In the genomic region with DNA sequence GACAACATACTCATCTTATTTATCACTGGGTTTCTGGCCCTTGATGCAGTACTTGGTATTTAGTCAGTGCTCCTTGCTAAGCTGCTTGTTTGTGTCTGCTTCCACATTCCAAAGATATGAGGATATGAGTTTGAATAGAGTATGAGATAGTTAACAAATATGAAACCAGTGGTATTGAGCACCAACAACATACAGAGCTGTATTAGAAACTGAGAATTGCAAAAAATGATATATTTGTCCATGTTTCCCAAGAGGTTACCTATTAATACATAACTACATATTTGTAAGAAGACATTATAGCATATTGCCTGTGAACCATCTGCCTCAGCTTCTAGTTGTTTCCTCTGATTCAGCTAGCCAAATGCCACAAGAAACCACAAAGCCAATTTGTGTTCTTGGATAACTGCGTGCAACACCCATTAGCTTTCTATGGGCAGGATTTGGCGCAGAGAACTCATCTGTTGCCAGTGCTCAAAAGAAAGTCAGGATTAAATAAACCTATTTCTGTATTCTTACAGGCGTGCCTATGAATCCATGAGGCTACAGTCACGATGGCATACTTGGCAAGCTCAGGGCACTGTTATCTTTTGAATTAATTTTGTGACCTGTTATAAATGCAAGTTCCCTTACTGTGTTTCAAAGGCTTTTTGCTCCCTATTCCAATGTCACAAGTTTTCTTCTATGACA, we compare ENCODE assay signal across 10 cellular contexts.
DNase-seq lines count a peak whose midpoint lies in the region; ATAC-seq and TF ChIP-seq lines count a peak whose summit lies in the region.
"Had no signal": no experiment of that assay in that cellular context is flagged by ENCODE, and none has a peak within 500 bp of the region (broad histone marks: within the 10 kb centered on the region; RNA-seq: fewer than 3 reads in every experiment).

No MANE protein-coding gene starts in this region.

- peaks cover 10% of the 10 kb centered on the region for H3K4me1 Mint-ChIP-seq in stimulated activated memory B cell treated with anti-CD40 and anti-IgM and Interleukin-4, amounts not matched to agents 10 μg/mL and 1 μg/mL and 100 μg/mL, for 72 hours
- peaks cover 26% of the 10 kb centered on the region for H3K4me1 Mint-ChIP-seq in activated CD4-positive, alpha-beta memory T cell treated with anti-CD3 and anti-CD28 coated beads, Interleukin-2, amount 10 ng/mL, durations not matched to agents 7 days and 5 days

- H3K4me3 Mint-ChIP-seq in stimulated activated memory B cell treated with anti-CD40 and anti-IgM and Interleukin-4, amounts not matched to agents 10 μg/mL and 1 μg/mL and 100 μg/mL, for 72 hours: no peak overlapping the region
- no peak overlapping the region for H3K4me3 Mint-ChIP-seq in activated CD4-positive, alpha-beta memory T cell treated with anti-CD3 and anti-CD28 coated beads, Interleukin-2, amount 10 ng/mL, durations not matched to agents 7 days and 5 days

- peaks cover 26% of the 10 kb centered on the region for H3K4me1 ChIP-seq in RWPE2 (ENCODE audit: insufficient read depth, poor library complexity, severe bottlenecking)

- no peaks in the 10 kb centered on the region for H3K36me3 ChIP-seq in RWPE2 (ENCODE audit: low read depth)

- intact Hi-C loops in sciatic nerve (cut with DNase I): no loop called here

- TF ChIP-seq CTCF in RWPE2 (IDR thresholded peaks at IDR 0.05; ENCODE audit: poor library complexity, severe bottlenecking) (no peak), fibroblast of the aortic adventitia (IDR thresholded peaks at IDR 0.05; ENCODE audit: insufficient read depth, low read length) (no peak)

- H3K27ac Mint-ChIP-seq in stimulated activated memory B cell treated with anti-CD40 and anti-IgM and Interleukin-4, amounts not matched to agents 10 μg/mL and 1 μg/mL and 100 μg/mL, for 72 hours: no peak overlapping the region
- H3K27ac Mint-ChIP-seq in activated CD4-positive, alpha-beta memory T cell treated with anti-CD3 and anti-CD28 coated beads, Interleukin-2, amount 10 ng/mL, durations not matched to agents 7 days and 5 days: no peak overlapping the region

- H3K27me3 Mint-ChIP-seq in stimulated activated memory B cell treated with anti-CD40 and anti-IgM and Interleukin-4, amounts not matched to agents 10 μg/mL and 1 μg/mL and 100 μg/mL, for 72 hours: peaks cover 22% of the 10 kb centered on the region
- no peaks in the 10 kb centered on the region for H3K27me3 Mint-ChIP-seq in activated CD4-positive, alpha-beta memory T cell treated with anti-CD3 and anti-CD28 coated beads, Interleukin-2, amount 10 ng/mL, durations not matched to agents 7 days and 5 days

- ATAC-seq in RWPE2 (ENCODE audit: low read depth) (peak; percentile 93), sciatic nerve (peak; percentile 47), HG02852 (IDR thresholded peaks at IDR 0.05; ENCODE audit: unreplicated experiment) (no peak), HG02884 (IDR thresholded peaks at IDR 0.05; ENCODE audit: unreplicated experiment) (no peak)
- no peak for ATAC-seq in stimulated activated memory B cell treated with anti-CD40 and anti-IgM and Interleukin-4, amounts not matched to agents 10 μg/mL and 1 μg/mL and 100 μg/mL, for 72 hours

- DNase-seq in GOT3 (lab: John Stamatoyannopoulos, UW) (peak; percentile 2), RWPE2 (ENCODE audit: low spot score) (no peak), fibroblast of the aortic adventitia (ENCODE audit: low read depth) (peak; percentile 91), sciatic nerve (ENCODE audit: low spot score) (no peak)
- DNase-seq in activated CD4-positive, alpha-beta memory T cell treated with anti-CD3 and anti-CD28 coated beads, Interleukin-2, amount 10 ng/mL, durations not matched to agents 7 days and 5 days: no peak
- DNase-seq: cerebellar nuclear complex had no signal

- H3K4me3 ChIP-seq in RWPE2 (ENCODE audit: severe bottlenecking) (no peak overlapping the region), fibroblast of the aortic adventitia (ENCODE audit: low read depth, low read length) (no peak overlapping the region)
- H3K4me3 ChIP-seq: skin epidermis had no signal

- H3K9me3 ChIP-seq in RWPE2 (ENCODE audit: severe bottlenecking): no peaks in the 10 kb centered on the region

- CTCF ChIA-PET in activated CD4-positive, alpha-beta memory T cell treated with anti-CD3 and anti-CD28 coated beads, Interleukin-2, amount 10 ng/mL, durations not matched to agents 7 days and 5 days (lab: Charles Lee): interaction anchor here (0.6 to 1.3 kb wide), 4 partner anchors 18 to 553 kb away, joined by 3 to 5 read pairs (median 4); no protein-coding TSS in a partner anchor

- no peaks in the 10 kb centered on the region for H3K9me3 Mint-ChIP-seq in stimulated activated memory B cell treated with anti-CD40 and anti-IgM and Interleukin-4, amounts not matched to agents 10 μg/mL and 1 μg/mL and 100 μg/mL, for 72 hours
- H3K9me3 Mint-ChIP-seq in activated CD4-positive, alpha-beta memory T cell treated with anti-CD3 and anti-CD28 coated beads, Interleukin-2, amount 10 ng/mL, durations not matched to agents 7 days and 5 days: peaks cover 6% of the 10 kb centered on the region

- no peaks in the 10 kb centered on the region for H3K36me3 Mint-ChIP-seq in stimulated activated memory B cell treated with anti-CD40 and anti-IgM and Interleukin-4, amounts not matched to agents 10 μg/mL and 1 μg/mL and 100 μg/mL, for 72 hours
- no peaks in the 10 kb centered on the region for H3K36me3 Mint-ChIP-seq in activated CD4-positive, alpha-beta memory T cell treated with anti-CD3 and anti-CD28 coated beads, Interleukin-2, amount 10 ng/mL, durations not matched to agents 7 days and 5 days (ENCODE audit: low read depth)

- H3K27me3 ChIP-seq in RWPE2 (ENCODE audit: insufficient read depth, poor library complexity, severe bottlenecking): no peaks in the 10 kb centered on the region

- POLR2A ChIA-PET in activated CD4-positive, alpha-beta memory T cell treated with anti-CD3 and anti-CD28 coated beads, Interleukin-2, amount 10 ng/mL, durations not matched to agents 7 days and 5 days (lab: Charles Lee): no interaction called here

- peak overlapping the region; percentile 83 for H3K27ac ChIP-seq in RWPE2 (ENCODE audit: poor library complexity, severe bottlenecking)

Comparison
In these comparisons a context has a peak if more than half of its experiments do, and no peak if none do; other contexts are left out.
1. DNase-seq: peak in GOT3 (single experiment) and fibroblast of the aortic adventitia (single experiment); none in RWPE2 (single experiment), sciatic nerve (single experiment) and activated CD4-positive, alpha-beta memory T cell treated with anti-CD3 and anti-CD28 coated beads, Interleukin-2, amount 10 ng/mL, durations not matched to agents 7 days and 5 days (single experiment).
2. ATAC-seq: peak in RWPE2 (single experiment) and sciatic nerve (single experiment); none in stimulated activated memory B cell treated with anti-CD40 and anti-IgM and Interleukin-4, amounts not matched to agents 10 μg/mL and 1 μg/mL and 100 μg/mL, for 72 hours (single experiment), HG02852 (single experiment) and HG02884 (single experiment).